1 cellular context compared by ENCODE assay signal in genomic region chr10:10872035-10872673, GRCh38.
TF ChIP-seq lines count a peak whose summit lies in the region.

No MANE protein-coding gene starts in this region.

TF ChIP-seq in WTC11, 78 proteins besides CTCF, POLR2A, EP300 and RAD21 (continued from another document):
- TF ChIP-seq ARID4B (CRISPR knock-in tag; IDR thresholded peaks at IDR 0.05; ENCODE audit: borderline replicate concordance): no peak
- no peak for TF ChIP-seq ZBTB43 (CRISPR knock-in tag; IDR thresholded peaks at IDR 0.05)
- TF ChIP-seq ZNF232 (CRISPR knock-in tag; IDR thresholded peaks at IDR 0.05): no peak
- no peak for TF ChIP-seq ZNF671 (CRISPR knock-in tag; IDR thresholded peaks at IDR 0.05)
- TF ChIP-seq E2F1 (CRISPR knock-in tag; IDR thresholded peaks at IDR 0.05): no peak
